ENCODE assay signal across 21 cellular contexts in genomic region chr1:93350875-93351274, GRCh38. TPM values are rescaled to one million over a fixed set of nuclear protein-coding genes. Genes with fewer than 3 reads are reported as not detected.
DNase-seq lines count a peak whose midpoint lies in the region; ATAC-seq and TF ChIP-seq lines count a peak whose summit lies in the region.
"Had no signal": no experiment of that assay in that cellular context is flagged by ENCODE, and none has a peak within 500 bp of the region (broad histone marks: within the 10 kb centered on the region; RNA-seq: fewer than 3 reads in every experiment).

No MANE protein-coding gene starts in this region.

- peaks cover 16% of the 10 kb centered on the region for H3K36me3 Mint-ChIP-seq in CD4-positive, CD25-positive, alpha-beta regulatory T cell

- H3K9me3 ChIP-seq in CD4-positive, CD25-positive, alpha-beta regulatory T cell (ENCODE audit: control insufficient read depth in 2 of 2, low read length in 2 of 2), result no peaks in the 10 kb centered on the region
- H3K9me3 ChIP-seq in SU-DHL-6 (ENCODE audit: insufficient read depth, low read length) (no peaks in the 10 kb centered on the region), hepatocyte (ENCODE audit: low read depth) (no peaks in the 10 kb centered on the region)
- H3K9me3 ChIP-seq: esophagus squamous epithelium, heart left ventricle, thoracic aorta had no signal

- no peak overlapping the region for H3K9ac ChIP-seq in SU-DHL-6 (ENCODE audit: low read length)

- peak overlapping the region; percentile 96 for H3K4me3 ChIP-seq in CD4-positive, CD25-positive, alpha-beta regulatory T cell (ENCODE audit: low read depth, low read length)
- H3K4me3 ChIP-seq in GM12865 (ENCODE audit: low read depth, low read length) (peak overlapping the region; percentile 92; the same call in 1 of the 2 replicates), SU-DHL-6 (ENCODE audit: insufficient read depth, low read length, poor library complexity, severe bottlenecking) (peak overlapping the region; percentile 89), hepatocyte (no peak overlapping the region)
- H3K4me3 ChIP-seq: esophagus squamous epithelium had no signal

- peak overlapping the region; percentile 28 for H3K27ac ChIP-seq in CD4-positive, CD25-positive, alpha-beta regulatory T cell (ENCODE audit: insufficient read depth, low read length, poor library complexity, severe bottlenecking)
- H3K27ac ChIP-seq in SU-DHL-6 (ENCODE audit: low read depth, low read length), result no peak overlapping the region
- H3K27ac ChIP-seq in hepatocyte, result no peak overlapping the region
- H3K27ac ChIP-seq: heart left ventricle, WERI-Rb-1 had no signal

- no peaks in the 10 kb centered on the region for H3K9me3 Mint-ChIP-seq in CD4-positive, CD25-positive, alpha-beta regulatory T cell
- H3K9me3 Mint-ChIP-seq: activated CD4-positive, alpha-beta memory T cell treated with anti-CD3 and anti-CD28 coated beads for 36 hours; activated T-helper 2 cell treated with anti-CD3 and anti-CD28 coated beads, Interferon-gamma antibody, Interleukin-2, Interleukin-4, amounts not matched to agents 10 μg/mL and 5 μg/mL and 100 μg/mL, durations not matched to agents 14 hours and 24 hours and 36 hours; naive thymus-derived CD8-positive, alpha-beta T cell had no signal

- WGBS in hepatocyte (ENCODE audit: low lambda C conversion rate, missing lambda C conversion rate), result 90% methylated on average over 1 of the region's 1 CpG

- ATAC-seq in CD4-positive, CD25-positive, alpha-beta regulatory T cell (ENCODE audit: low read depth in 2 of 2), result no peak
- no peak for ATAC-seq in GM18511 (IDR thresholded peaks at IDR 0.05; ENCODE audit: unreplicated experiment)
- no peak for ATAC-seq in GM19397 (IDR thresholded peaks at IDR 0.05; ENCODE audit: unreplicated experiment)
- ATAC-seq: naive thymus-derived CD8-positive, alpha-beta T cell had no signal

- peaks cover 58% of the 10 kb centered on the region for H4K20me1 ChIP-seq in SU-DHL-6 (ENCODE audit: low read depth, low read length)
- H4K20me1 ChIP-seq in hepatocyte (ENCODE audit: insufficient read depth, poor library complexity, severe bottlenecking), result peaks cover 19% of the 10 kb centered on the region

- DNase-seq in CD4-positive, CD25-positive, alpha-beta regulatory T cell, result no peak
- DNase-seq in GM12865 (ENCODE audit: low read depth), result no peak
- DNase-seq in hepatocyte (ENCODE audit: low spot score), result no peak
- no peak for DNase-seq in Ammon's horn (ENCODE audit: low spot score)
- DNase-seq in NCI-H1092 (lab: John Stamatoyannopoulos, UW), result no peak
- DNase-seq: activated CD4-positive, alpha-beta memory T cell treated with anti-CD3 and anti-CD28 coated beads for 36 hours; AML-193; caudate nucleus; effector CD4-positive, alpha-beta T cell; esophagus squamous epithelium; heart left ventricle; naive thymus-derived CD8-positive, alpha-beta T cell; NCI-H2227 treated with DMSO at 0.1 percent for 48 hours; RPMI8226; stimulated activated CD8-positive, alpha-beta memory T cell treated with anti-CD3 and anti-CD28 coated beads, Interleukin-4, amount 100 ng/mL, for 48 hours had no signal

- peaks cover 31 to 73% (median 50%) of the 10 kb centered on the region in 4 donors for H3K4me1 Mint-ChIP-seq in CD4-positive, CD25-positive, alpha-beta regulatory T cell

- no peak overlapping the region for H2AFZ ChIP-seq in SU-DHL-6 (ENCODE audit: low read depth, low read length, severe bottlenecking)
- no peak overlapping the region for H2AFZ ChIP-seq in hepatocyte

- peaks cover 12% of the 10 kb centered on the region for H3F3A ChIP-seq in SU-DHL-6 (ENCODE audit: insufficient read depth)

- H3K4me2 ChIP-seq in SU-DHL-6 (ENCODE audit: low read depth, low read length, poor library complexity, severe bottlenecking), result peak overlapping the region; percentile 93
- peak overlapping the region; percentile 83 for H3K4me2 ChIP-seq in hepatocyte

- no peaks in the 10 kb centered on the region for H3K27me3 ChIP-seq in CD4-positive, CD25-positive, alpha-beta regulatory T cell (ENCODE audit: control insufficient read depth, insufficient read depth, low read length)
- H3K27me3 ChIP-seq in SU-DHL-6 (ENCODE audit: low read length) (no peaks in the 10 kb centered on the region), hepatocyte (no peaks in the 10 kb centered on the region)
- H3K27me3 ChIP-seq: esophagus squamous epithelium, heart left ventricle had no signal

- TF ChIP-seq CTCF in GM12865 (IDR thresholded peaks at IDR 0.05; ENCODE audit: insufficient read depth, low read depth, low read length, missing control alignments), result no peak
- TF ChIP-seq CTCF in SU-DHL-6 (IDR thresholded peaks at IDR 0.05; ENCODE audit: insufficient read depth, low read length, poor library complexity, severe bottlenecking), result no peak
- no peak for TF ChIP-seq CTCF in hepatocyte (IDR thresholded peaks at IDR 0.05; ENCODE audit: poor library complexity)

- H3K27ac Mint-ChIP-seq in CD4-positive, CD25-positive, alpha-beta regulatory T cell, result peak overlapping the region in 1 of 3 donors; percentile 20
- H3K27ac Mint-ChIP-seq: activated CD4-positive, alpha-beta memory T cell treated with anti-CD3 and anti-CD28 coated beads for 36 hours had no signal

- peaks cover 100% of the 10 kb centered on the region for H3K79me2 ChIP-seq in SU-DHL-6 (ENCODE audit: insufficient read depth, low read length)
- H3K79me2 ChIP-seq in hepatocyte, result peaks cover 99% of the 10 kb centered on the region

- peak overlapping the region; percentile 26 to 90 (median 82) for H3K4me3 Mint-ChIP-seq in CD4-positive, CD25-positive, alpha-beta regulatory T cell

- peaks cover 62% of the 10 kb centered on the region for H3K4me1 ChIP-seq in CD4-positive, CD25-positive, alpha-beta regulatory T cell (ENCODE audit: control insufficient read depth, insufficient read depth, low read length, poor library complexity, severe bottlenecking)
- peaks cover 14% of the 10 kb centered on the region for H3K4me1 ChIP-seq in hepatocyte (ENCODE audit: insufficient read depth)

- no peaks in the 10 kb centered on the region for H3K27me3 Mint-ChIP-seq in CD4-positive, CD25-positive, alpha-beta regulatory T cell
- H3K27me3 Mint-ChIP-seq: activated CD4-positive, alpha-beta memory T cell treated with anti-CD3 and anti-CD28 coated beads for 36 hours had no signal

- H3K36me3 ChIP-seq in CD4-positive, CD25-positive, alpha-beta regulatory T cell (ENCODE audit: control insufficient read depth, insufficient read depth, low read length), result peaks cover 34% of the 10 kb centered on the region
- H3K36me3 ChIP-seq in SU-DHL-6 (ENCODE audit: low read length), result peaks cover 59% of the 10 kb centered on the region
- no peaks in the 10 kb centered on the region for H3K36me3 ChIP-seq in hepatocyte (replicated peaks; ENCODE audit: insufficient read depth, low read depth)
- H3K36me3 ChIP-seq: thoracic aorta had no signal

- no peaks in the 10 kb centered on the region for H3K9me2 ChIP-seq in SU-DHL-6 (replicated peaks; ENCODE audit: insufficient read depth, low read length)
- H3K9me2 ChIP-seq in hepatocyte (replicated peaks; ENCODE audit: insufficient read depth), result no peaks in the 10 kb centered on the region

RNA-seq across cellular contexts. Expression of gene DR1, which starts 5.2 kb away (rescaled TPM):
- total RNA-seq in CD4-positive, CD25-positive, alpha-beta regulatory T cell, result 85.4 TPM
- polyA plus RNA-seq in CD4-positive, CD25-positive, alpha-beta regulatory T cell, result 10 to 100 TPM; 69.5 to 83.5 (median 74.6) TPM
- 42.3 and 54.3 TPM in 2 replicates for total RNA-seq in hepatocyte
- polyA plus RNA-seq in hepatocyte, result 22.7 and 28.2 TPM in 2 replicates
